ENCODE assay signal across 22 cellular contexts in the genomic region with DNA sequence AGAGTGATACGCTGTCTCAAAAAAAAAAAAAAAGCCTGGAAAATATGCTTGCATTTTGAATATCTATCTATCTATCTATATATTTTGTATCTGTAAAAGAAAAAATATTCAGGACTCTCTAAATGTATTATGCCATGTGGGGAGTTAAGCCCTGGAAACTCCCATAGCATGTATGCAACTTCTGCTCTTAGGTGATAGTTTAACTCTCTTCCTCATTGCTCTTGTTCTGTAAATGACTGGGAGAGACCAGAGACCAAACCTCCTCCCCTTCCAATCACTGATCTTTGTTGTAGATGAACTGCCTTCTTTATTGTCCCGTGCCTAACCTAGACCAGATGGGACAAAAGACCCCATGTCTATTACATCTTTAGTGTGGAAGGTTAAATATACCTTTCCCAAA.
"Had no signal": no experiment of that assay in that cellular context is flagged by ENCODE, and none has a peak within 500 bp of the region (broad histone marks: within the 10 kb centered on the region; RNA-seq: fewer than 3 reads in every experiment).

No MANE protein-coding gene starts in this region.

- H3K36me3 ChIP-seq: esophagus muscularis mucosa, gastrocnemius medialis, heart right ventricle, neutrophil, sigmoid colon, stomach, thoracic aorta, transverse colon had no signal

- ATAC-seq: gastrocnemius medialis; heart right ventricle; left lobe of liver; naive thymus-derived CD8-positive, alpha-beta T cell had no signal

- H3K9me3 ChIP-seq: esophagus muscularis mucosa, gastrocnemius medialis, heart right ventricle, neutrophil, sigmoid colon, stomach, thoracic aorta, transverse colon had no signal

- H3K27ac ChIP-seq: epithelial cell of prostate, esophagus muscularis mucosa, gastrocnemius medialis, heart right ventricle, neutrophil, sigmoid colon, skin epidermis, stomach, thoracic aorta, transverse colon had no signal

- H3K4me3 Mint-ChIP-seq: naive thymus-derived CD8-positive, alpha-beta T cell had no signal

- H3K36me3 Mint-ChIP-seq: naive thymus-derived CD8-positive, alpha-beta T cell had no signal

- H3K27me3 ChIP-seq: esophagus muscularis mucosa, gastrocnemius medialis, neutrophil, sigmoid colon, stomach, transverse colon had no signal

- DNase-seq: cortex of kidney; effector memory CD4-positive, alpha-beta T cell; gastrocnemius medialis; heart right ventricle; hypothalamus; kidney glomerular epithelial cell; mammary epithelial cell; naive thymus-derived CD8-positive, alpha-beta T cell; sigmoid colon; stimulated activated CD4-positive, alpha-beta T cell treated with anti-CD3 and anti-CD28 coated beads, Interleukin-2, amount 100 ng/mL, for 24 hours; stimulated activated CD4-positive, alpha-beta T cell treated with anti-CD3 and anti-CD28 coated beads, Interleukin-4, amount 100 ng/mL, for 4 hours; stimulated activated naive CD4-positive, alpha-beta T cell; stomach; substantia nigra; transverse colon had no signal

- FAIRE-seq: islet of Langerhans had no signal

- H3K9me3 Mint-ChIP-seq: naive thymus-derived CD8-positive, alpha-beta T cell had no signal

- H3K4me3 ChIP-seq: esophagus muscularis mucosa, gastrocnemius medialis, heart right ventricle, sigmoid colon, skin epidermis, stomach, thoracic aorta, transverse colon had no signal
